9 cellular contexts compared by ENCODE assay signal in genomic region chr6:83055366-83055964, GRCh38. TPM values are rescaled to one million over a fixed set of nuclear protein-coding genes. Genes with fewer than 3 reads are reported as not detected.
DNase-seq lines count a peak whose midpoint lies in the region; TF ChIP-seq lines count a peak whose summit lies in the region.
"Had no signal": no experiment of that assay in that cellular context is flagged by ENCODE, and none has a peak within 500 bp of the region (broad histone marks: within the 10 kb centered on the region; RNA-seq: fewer than 3 reads in every experiment).

No MANE protein-coding gene starts in this region.

- no peaks in the 10 kb centered on the region for H3K27me3 ChIP-seq in fibroblast of lung (ENCODE audit: control insufficient read depth, insufficient read depth, low read length)

- no peaks in the 10 kb centered on the region for H3K4me1 ChIP-seq in fibroblast of lung (ENCODE audit: control insufficient read depth, extremely low read depth, insufficient read depth, low read length)

- H3K4me3 ChIP-seq in fibroblast of lung (replicated peaks in 1 of 4; ENCODE audit: control extremely low read depth in 1 of 4, insufficient read depth in 1 of 4, low read depth in 3 of 4, low read length in 4 of 4) = no peak overlapping the region

- H3K27me3 Mint-ChIP-seq in HFFc6 (ENCODE audit: insufficient read depth) = no peaks in the 10 kb centered on the region; the same call in 1 of the 2 replicates
- no peaks in the 10 kb centered on the region for H3K27me3 Mint-ChIP-seq in activated CD4-positive, alpha-beta memory T cell treated with anti-CD3 and anti-CD28 coated beads for 36 hours
- H3K27me3 Mint-ChIP-seq in nephron (ENCODE audit: low read depth) = no peaks in the 10 kb centered on the region

- CTCF ChIA-PET in activated CD4-positive, alpha-beta memory T cell treated with anti-CD3 and anti-CD28 coated beads for 36 hours (lab: Charles Lee) = interaction anchor here (1.1 to 3.1 kb wide), 4 partner anchors 10 to 786 kb away, joined by 3 to 18 read pairs (median 13); partner anchors contain the start of genes DOP1A and UBE3D

- peak; percentile 24 to 30 for DNase-seq in NCI-H2081 (lab: John Stamatoyannopoulos, UW)
- DNase-seq in NCI-H2081 treated with DMSO at 0.1 percent for 48 hours (lab: John Stamatoyannopoulos, UW) = no peak
- peak; percentile 40 for DNase-seq in HFFc6
- peak; percentile 40 for DNase-seq in NCI-H2227 (lab: John Stamatoyannopoulos, UW; ENCODE audit: unreplicated experiment)
- peak; percentile 49 for DNase-seq in activated CD4-positive, alpha-beta memory T cell treated with anti-CD3 and anti-CD28 coated beads for 36 hours
- DNase-seq in fibroblast of lung (ENCODE audit: low read depth in 2 of 2) = peak; percentile 19 to 62
- DNase-seq in NCI-H1436 treated with DMSO at 0.1 percent for 48 hours (lab: John Stamatoyannopoulos, UW) = no peak

- H4K20me1 ChIP-seq in fibroblast of lung (ENCODE audit: control insufficient read depth, extremely low read depth, insufficient read depth, low read length) = no peaks in the 10 kb centered on the region

- H3K4me2 ChIP-seq in fibroblast of lung (ENCODE audit: extremely low read depth, insufficient read depth, low read length) = peak overlapping the region; percentile 25

- H2AFZ ChIP-seq in fibroblast of lung (ENCODE audit: low read length) = peak overlapping the region; percentile 83

- H3K36me3 Mint-ChIP-seq in HFFc6 (ENCODE audit: low read depth) (peaks cover 5% of the 10 kb centered on the region; the same call in 1 of the 2 replicates), nephron (ENCODE audit: low read depth) (peaks cover 16% of the 10 kb centered on the region)
- peaks cover 17% of the 10 kb centered on the region for H3K36me3 Mint-ChIP-seq in activated CD4-positive, alpha-beta memory T cell treated with anti-CD3 and anti-CD28 coated beads for 36 hours

- no peak overlapping the region for H3K27ac ChIP-seq in fibroblast of lung (ENCODE audit: insufficient read depth, low read length)

- peak overlapping the region; percentile 7 for H3K9ac ChIP-seq in fibroblast of lung (ENCODE audit: insufficient read depth, low read length)

- no peak overlapping the region for H3K27ac Mint-ChIP-seq in HFFc6
- no peak overlapping the region for H3K27ac Mint-ChIP-seq in activated CD4-positive, alpha-beta memory T cell treated with anti-CD3 and anti-CD28 coated beads for 36 hours
- no peak overlapping the region for H3K27ac Mint-ChIP-seq in nephron
- H3K27ac Mint-ChIP-seq: activated naive CD4-positive, alpha-beta T cell treated with anti-CD3 and anti-CD28 coated beads, Interleukin-2, amount 50 U/mL, for 72 hours had no signal

- no peak overlapping the region for H3K4me3 Mint-ChIP-seq in HFFc6
- no peak overlapping the region for H3K4me3 Mint-ChIP-seq in activated CD4-positive, alpha-beta memory T cell treated with anti-CD3 and anti-CD28 coated beads for 36 hours
- no peak overlapping the region for H3K4me3 Mint-ChIP-seq in nephron

- intact Hi-C loops in activated CD4-positive, alpha-beta memory T cell treated with anti-CD3 and anti-CD28 coated beads for 36 hours (cut with micrococcal nuclease) = loop anchor here (1.0 to 10.0 kb wide), 2 partner anchors 691 to 785 kb away; partner anchors contain the start of gene TPBG

- no peaks in the 10 kb centered on the region for H3K9me3 Mint-ChIP-seq in HFFc6
- H3K9me3 Mint-ChIP-seq in activated CD4-positive, alpha-beta memory T cell treated with anti-CD3 and anti-CD28 coated beads for 36 hours = no peaks in the 10 kb centered on the region
- H3K9me3 Mint-ChIP-seq in nephron = no peaks in the 10 kb centered on the region
- H3K9me3 Mint-ChIP-seq: activated naive CD4-positive, alpha-beta T cell treated with anti-CD3 and anti-CD28 coated beads, Interleukin-2, amount 50 U/mL, for 72 hours had no signal

- H3K9me3 ChIP-seq in fibroblast of lung (ENCODE audit: control insufficient read depth, insufficient read depth, low read depth, low read length) = no peaks in the 10 kb centered on the region

- peaks cover 6% of the 10 kb centered on the region for H3K4me1 Mint-ChIP-seq in HFFc6 (ENCODE audit: low read depth)
- H3K4me1 Mint-ChIP-seq in activated CD4-positive, alpha-beta memory T cell treated with anti-CD3 and anti-CD28 coated beads for 36 hours (ENCODE audit: low read depth) = peaks cover 5% of the 10 kb centered on the region
- peaks cover 22% of the 10 kb centered on the region for H3K4me1 Mint-ChIP-seq in nephron

- no peaks in the 10 kb centered on the region for H3K36me3 ChIP-seq in fibroblast of lung (ENCODE audit: control insufficient read depth, insufficient read depth, low read length)

- POLR2A ChIA-PET in activated CD4-positive, alpha-beta memory T cell treated with anti-CD3 and anti-CD28 coated beads for 36 hours (lab: Charles Lee) = no interaction called here

- H3K79me2 ChIP-seq in fibroblast of lung (ENCODE audit: control insufficient read depth, insufficient read depth, low read length) = no peaks in the 10 kb centered on the region

- TF ChIP-seq CTCF in HFFc6 (IDR thresholded peaks at IDR 0.05) (peak; percentile 97), fibroblast of lung (conservative IDR thresholded peaks at IDR 0.05 in 1 of 2, IDR thresholded peaks at IDR 0.05 in 1 of 2; ENCODE audit: low read depth in 1 of 2, low read length in 2 of 2) (peak; percentile 85 to 86), nephron (IDR thresholded peaks at IDR 0.05; ENCODE audit: unreplicated experiment in 3 of 3) (peak; percentile 82 to 84 (median 84))

RNA-seq across cellular contexts. Expression of gene UBE3D, which starts 10.2 kb away (rescaled TPM):
- 1 to 10 TPM; 2.7 to 7.0 (median 3.8) TPM for total RNA-seq in HFFc6 (2021; fragmentation: NEBNext Ultra II Directional; extraction: Animal tissue kit (Norgen Biotek cat#: 25700))
- 1 to 10 TPM; 5.2 to 6.3 TPM for total RNA-seq in activated CD4-positive, alpha-beta memory T cell treated with anti-CD3 and anti-CD28 coated beads for 36 hours
- 5.6 and 6.7 TPM in 2 replicates for total RNA-seq in fibroblast of lung
- 2.8 and 3.6 TPM in 2 replicates for polyA plus RNA-seq in fibroblast of lung
- 2.1 and 2.7 TPM in 2 replicates for polyA plus RNA-seq in fibroblast of lung (2012)
- 0.33 TPM in 1 of 2 replicates, not detected in the other for polyA minus RNA-seq in fibroblast of lung (ENCODE audit: low replicate concordance)

RNA-seq across cellular contexts. Expression of gene DOP1A, which starts 12.0 kb away (rescaled TPM):
- total RNA-seq in HFFc6 (2021; fragmentation: NEBNext Ultra II Directional; extraction: Animal tissue kit (Norgen Biotek cat#: 25700)) = 10 to 100 TPM in 5 of 6 experiments, 1 to 10 TPM in 1; 9.5 to 15.4 (median 13.2) TPM
- 1 to 10 TPM; 5.9 to 8.8 TPM for total RNA-seq in activated CD4-positive, alpha-beta memory T cell treated with anti-CD3 and anti-CD28 coated beads for 36 hours
- 24.7 and 33.7 TPM in 2 replicates for total RNA-seq in fibroblast of lung
- polyA plus RNA-seq in fibroblast of lung = 8.7 and 13.2 TPM in 2 replicates
- polyA plus RNA-seq in fibroblast of lung (2012) = 5.1 and 6.9 TPM in 2 replicates
- polyA minus RNA-seq in fibroblast of lung (ENCODE audit: low replicate concordance) = 9.2 and 10.0 TPM in 2 replicates

Comparison
In these comparisons a context has a peak if more than half of its experiments do, and no peak if none do; other contexts are left out.
1. DNase-seq: peak in NCI-H2081 (2 of 2), HFFc6 (single experiment), NCI-H2227 (single experiment), activated CD4-positive, alpha-beta memory T cell treated with anti-CD3 and anti-CD28 coated beads for 36 hours (single experiment) and fibroblast of lung (2 of 2); none in NCI-H2081 treated with DMSO at 0.1 percent for 48 hours (single experiment) and NCI-H1436 treated with DMSO at 0.1 percent for 48 hours (single experiment).
2. Peak in every context shown above with its lines, with median percentiles within 50 percentile points of each other: CTCF ChIP-seq.